8 cellular contexts compared by ENCODE assay signal in the genomic region with DNA sequence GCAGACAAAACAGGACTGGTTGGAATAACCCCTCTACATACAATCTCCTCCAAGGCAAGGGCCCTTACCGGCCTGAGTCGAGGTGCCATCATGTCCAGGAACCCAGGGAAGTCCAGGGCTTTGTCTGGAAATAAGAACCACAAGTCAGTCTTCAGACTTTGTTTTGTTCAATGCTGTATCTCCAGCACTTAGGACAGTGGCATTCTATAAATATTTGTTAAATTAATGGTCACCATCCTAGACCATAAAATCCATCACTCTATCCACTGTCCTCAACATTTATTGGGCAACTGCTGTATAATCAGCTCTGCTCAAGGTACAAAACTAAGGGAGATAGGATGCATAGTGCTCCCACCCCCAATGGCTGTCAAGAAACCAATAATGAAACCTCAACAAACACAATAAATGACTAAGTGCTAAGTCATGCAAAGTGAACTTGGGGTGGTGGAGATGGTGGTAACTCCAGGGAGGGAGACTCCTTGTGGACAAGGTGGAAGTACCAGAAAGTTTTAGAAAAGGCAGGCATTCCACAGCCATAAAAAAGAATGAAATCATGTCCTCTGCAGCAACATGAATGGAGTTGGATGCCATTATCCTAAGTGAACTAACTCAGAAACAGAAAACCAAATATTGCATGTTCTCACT. TPM values are rescaled to one million over a fixed set of nuclear protein-coding genes. Genes with fewer than 3 reads are reported as not detected.
DNase-seq lines count a peak whose midpoint lies in the region; ATAC-seq, FAIRE-seq and TF ChIP-seq lines count a peak whose summit lies in the region.

No MANE protein-coding gene starts in this region.

- peaks cover 10 to 15% (median 11%) of the 10 kb centered on the region in 4 donors for H3K4me1 ChIP-seq in upper lobe of left lung

- TF ChIP-seq CTCF in brain microvascular endothelial cell (IDR thresholded peaks at IDR 0.05; ENCODE audit: low read depth, low read length, missing control alignments) (peak; percentile 65), upper lobe of left lung (IDR thresholded peaks at IDR 0.05) (no peak)

- peak; percentile 44 for ATAC-seq in GM21367 (IDR thresholded peaks at IDR 0.05; ENCODE audit: unreplicated experiment)
- no peak for ATAC-seq in upper lobe of left lung (ENCODE audit: low FRiP score in 2 of 2)
- ATAC-seq in HG02970 (IDR thresholded peaks at IDR 0.05; ENCODE audit: low FRiP score, unreplicated experiment) = no peak

- H3K27me3 ChIP-seq in brain microvascular endothelial cell (replicated peaks) (no peaks in the 10 kb centered on the region), upper lobe of left lung (no peaks in the 10 kb centered on the region)

- H3K36me3 ChIP-seq in brain microvascular endothelial cell (replicated peaks) = peaks cover 31% of the 10 kb centered on the region
- H3K36me3 ChIP-seq in upper lobe of left lung = peaks cover 0 to 40% (median 16%) of the 10 kb centered on the region in 4 donors

- TF ChIP-seq EP300 in upper lobe of left lung (IDR thresholded peaks at IDR 0.05) = no peak

- FAIRE-seq in G401.6 (lab: Jason Lieb, UNC) = peak; percentile 57

- no peaks in the 10 kb centered on the region for H3K9me3 ChIP-seq in upper lobe of left lung

- H3K4me3 ChIP-seq in brain microvascular endothelial cell (ENCODE audit: low read depth, low read length) = no peak overlapping the region
- H3K4me3 ChIP-seq in upper lobe of left lung = no peak overlapping the region

- DNase-seq in HuH-7 (ENCODE audit: low spot score) (peak; percentile 66), brain microvascular endothelial cell (peak; percentile 68), epidermal melanocyte (ENCODE audit: insufficient read length, low spot score) (no peak), upper lobe of left lung (no peak), medulla oblongata (ENCODE audit: extremely low spot score) (no peak)

- no peak overlapping the region for H3K27ac ChIP-seq in brain microvascular endothelial cell
- no peak overlapping the region for H3K27ac ChIP-seq in upper lobe of left lung

- 82 to 93% methylated on average over 2 of the region's 2 CpGs for WGBS in upper lobe of left lung, 2 donors

- in situ Hi-C loops in brain microvascular endothelial cell (cut with HindIII; ENCODE audit: low pct_ligation_motif_present, low sequenced_read_pairs) = no loop called here

- TF ChIP-seq POLR2A in upper lobe of left lung (IDR thresholded peaks at IDR 0.05) = no peak

RNA-seq across cellular contexts. Expression of a gene that starts 5.0 kb away (rescaled TPM):
- 1 to 10 TPM; 2.6 to 9.4 (median 6.5) TPM for total RNA-seq in upper lobe of left lung

RNA-seq across cellular contexts. Expression of a gene that starts 5.1 kb away (rescaled TPM):
- 10 to 100 TPM; 37.2 to 76.5 (median 47.6) TPM for total RNA-seq in upper lobe of left lung

RNA-seq across cellular contexts. Expression of a gene that starts 9.5 kb away (rescaled TPM):
- total RNA-seq in upper lobe of left lung = 100 to 1,000 TPM in 1 of 6 donors, 10 to 100 TPM in 5; 10.2 to 106 (median 32.7) TPM

RNA-seq across cellular contexts. Expression of a gene that starts 23.0 kb away (rescaled TPM):
- 100 to 1,000 TPM in 5 of 6 donors, 10 to 100 TPM in 1; 96.4 to 175 (median 133) TPM for total RNA-seq in upper lobe of left lung

RNA-seq across cellular contexts. Expression of a gene that starts 40.3 kb away (rescaled TPM):
- total RNA-seq in upper lobe of left lung = 10 to 100 TPM; 10.1 to 43.0 (median 27.7) TPM

Comparison
In these comparisons a context has a peak if more than half of its experiments do, and no peak if none do; other contexts are left out.
1. DNase-seq: peak in HuH-7 (single experiment) and brain microvascular endothelial cell (single experiment); none in epidermal melanocyte (single experiment), upper lobe of left lung (0 of 2) and medulla oblongata (single experiment).